ENCODE assay signal across 2 cellular contexts in genomic region chr10:112466802-112467201, GRCh38.
A peak's percentile ranks its signal among the peaks of the same experiment; 100 is the strongest.
TF ChIP-seq lines count a peak whose summit lies in the region.

No MANE protein-coding gene starts in this region.

TF ChIP-seq in HepG2, 621 proteins besides CTCF, POLR2A, EP300 and RAD21:
- TF ChIP-seq ZSCAN21 (CRISPR knock-in tag; IDR thresholded peaks at IDR 0.05; ENCODE audit: borderline replicate concordance) (no peak), ZNF382 (CRISPR knock-in tag; IDR thresholded peaks at IDR 0.05; ENCODE audit: borderline replicate concordance) (no peak), MAZ (IDR thresholded peaks at IDR 0.05; ENCODE audit: borderline replicate concordance, low read depth, low read length) (no peak), MAZ (CRISPR knock-in tag; IDR thresholded peaks at IDR 0.05; ENCODE audit: low read depth) (no peak), ZNF777 (CRISPR knock-in tag; IDR thresholded peaks at IDR 0.05) (no peak), ATF7 (IDR thresholded peaks at IDR 0.05) (peak; percentile 68), ATF7 (CRISPR knock-in tag; IDR thresholded peaks at IDR 0.05) (no peak), NR3C1 (CRISPR knock-in tag; IDR thresholded peaks at IDR 0.05) (no peak), ZNF484 (CRISPR knock-in tag; IDR thresholded peaks at IDR 0.05; ENCODE audit: borderline replicate concordance, low read depth) (no peak), ZNF740 (CRISPR knock-in tag; IDR thresholded peaks at IDR 0.05) (no peak), CENPBD1 (CRISPR knock-in tag; IDR thresholded peaks at IDR 0.05; ENCODE audit: borderline replicate concordance, low read depth) (no peak)

TF ChIP-seq in HCT116, 20 proteins besides CTCF, POLR2A, EP300 and RAD21:
- TF ChIP-seq EGR1 (IDR thresholded peaks at IDR 0.05; ENCODE audit: low read depth), result no peak
- TF ChIP-seq MAX (IDR thresholded peaks at IDR 0.05), result no peak
- TF ChIP-seq JUND (IDR thresholded peaks at IDR 0.05), result no peak
- TF ChIP-seq POLR2AphosphoS5 (IDR thresholded peaks at IDR 0.05; ENCODE audit: low read depth, low read length), result no peak
- no peak for TF ChIP-seq ZBTB33 (IDR thresholded peaks at IDR 0.05; ENCODE audit: extremely low read depth, insufficient replicate concordance, low read length)
